ENCODE assay signal across 22 cellular contexts in the genomic region with DNA sequence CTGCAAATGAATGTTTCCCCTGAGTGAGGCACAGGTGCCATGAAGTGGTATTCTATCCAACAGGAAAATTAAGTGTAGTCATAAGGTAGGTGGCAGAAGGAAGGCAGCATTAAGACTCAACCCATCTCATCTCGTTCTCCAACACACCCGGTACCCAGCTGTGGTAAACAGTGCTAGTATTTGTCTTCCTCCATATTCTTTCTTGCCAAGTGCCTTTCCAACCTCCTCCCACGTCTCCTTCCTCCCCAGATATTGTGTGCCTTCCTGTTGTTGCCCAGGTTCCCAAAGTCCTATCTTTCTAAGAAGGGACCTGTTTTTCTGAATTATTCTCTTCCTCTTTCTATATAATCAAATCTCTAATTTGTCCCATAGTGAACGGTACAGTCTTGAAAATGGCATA.
DNase-seq lines count a peak whose midpoint lies in the region; ATAC-seq and TF ChIP-seq lines count a peak whose summit lies in the region.
"Had no signal": no experiment of that assay in that cellular context is flagged by ENCODE, and none has a peak within 500 bp of the region (broad histone marks: within the 10 kb centered on the region; RNA-seq: fewer than 3 reads in every experiment).

No MANE protein-coding gene starts in this region.

- ATAC-seq in HCT116: no peak
- no peak for ATAC-seq in thoracic aorta (ENCODE audit: insufficient number of reproducible peaks, low FRiP score, low read depth)
- ATAC-seq in HG03342 (IDR thresholded peaks at IDR 0.05; ENCODE audit: unreplicated experiment): no peak
- ATAC-seq: activated CD8-positive, alpha-beta T cell treated with anti-CD3 and anti-CD28 coated beads, Interleukin-2, amount 10 ng/mL, durations not matched to agents 7 days and 5 days; activated T-cell treated with anti-CD3 and anti-CD28 coated beads, Interleukin-2, amount 50 U/mL, for 4 hours had no signal

- no peak overlapping the region for H3K9ac ChIP-seq in HCT116 (ENCODE audit: low read length)
- no peak overlapping the region for H3K9ac ChIP-seq in mammary epithelial cell (ENCODE audit: insufficient read depth, low read length)
- H3K9ac ChIP-seq in mesenchymal stem cell (ENCODE audit: low read length): peak overlapping the region; percentile 35
- H3K9ac ChIP-seq: KMS-11 had no signal

- DNase-seq in HCT116 (ENCODE audit: low read depth, low spot score) (no peak), mammary epithelial cell (no peak), mesenchymal stem cell (no peak), thoracic aorta (ENCODE audit: low spot score) (no peak), GM10248 (ENCODE audit: extremely low spot score) (no peak), GOT3 (lab: John Stamatoyannopoulos, UW) (no peak)
- DNase-seq in activated CD4-positive, alpha-beta T cell treated with anti-CD3 and anti-CD28 coated beads, Interleukin-2, amount 50 U/mL, for 4 hours: no peak
- DNase-seq: activated CD8-positive, alpha-beta T cell treated with anti-CD3 and anti-CD28 coated beads, Interleukin-2, amount 10 ng/mL, durations not matched to agents 7 days and 5 days; activated naive CD4-positive, alpha-beta T cell treated with Interleukin-2 at 50 U/mL for 16 hours; activated T-cell treated with anti-CD3 and anti-CD28 coated beads, Interleukin-2, amount 50 U/mL, for 4 hours; CD8-positive, alpha-beta memory T cell; DMS53; effector memory CD4-positive, alpha-beta T cell; GF-D8; immature natural killer cell; NCI-H2081; NCI-H446; RPMI8226; stimulated activated CD8-positive, alpha-beta memory T cell treated with anti-CD3 and anti-CD28 coated beads, Interleukin-4, amount 100 ng/mL, for 48 hours; substantia nigra had no signal

- H2AK5ac ChIP-seq in mesenchymal stem cell (ENCODE audit: low read length, severe bottlenecking): peak overlapping the region; percentile 28

- no peak overlapping the region for H2BK5ac ChIP-seq in mesenchymal stem cell (ENCODE audit: low read depth, low read length, poor library complexity, severe bottlenecking)

- H3K14ac ChIP-seq in mesenchymal stem cell (ENCODE audit: low read length in 2 of 2): no peak overlapping the region

- POLR2A ChIA-PET in HCT116 (lab: Charles Lee) (no interaction called here), GM10248 (lab: Yijun Ruan, JAX) (no interaction called here)

- H3K36me3 ChIP-seq in HCT116 (ENCODE audit: control insufficient read depth in 1 of 2, insufficient read depth in 2 of 2, low read length in 2 of 2) (0 out of 4 replicates have a peak, but pooled peaks cover 2 to 4% of the 10 kb centered on the region in 2 experiments), mammary epithelial cell (ENCODE audit: insufficient read depth, low read length) (peaks cover 26% of the 10 kb centered on the region), mesenchymal stem cell (ENCODE audit: control insufficient read depth in 1 of 2, insufficient read depth in 2 of 2, low read depth in 1 of 2, low read length in 2 of 2) (peaks cover 12 to 33% of the 10 kb centered on the region in 2 experiments), thoracic aorta (peaks cover 7% of the 10 kb centered on the region)

- H4K20me1 ChIP-seq in HCT116 (ENCODE audit: insufficient read depth): no peaks in the 10 kb centered on the region
- no peaks in the 10 kb centered on the region for H4K20me1 ChIP-seq in mammary epithelial cell (ENCODE audit: insufficient read depth, low read length)

- H3K9me2 ChIP-seq in HCT116 (ENCODE audit: insufficient read depth): no peaks in the 10 kb centered on the region

- no peak overlapping the region for H2BK15ac ChIP-seq in mesenchymal stem cell (ENCODE audit: low read depth, poor library complexity, severe bottlenecking)

- H3K23ac ChIP-seq in mesenchymal stem cell (ENCODE audit: low read length in 2 of 2): peak overlapping the region in 1 of 2 experiments; percentile 70

- H3K4me3 ChIP-seq in HCT116 (replicated peaks in 1 of 2; ENCODE audit: low read depth in 1 of 2, low read length in 2 of 2) (0 out of 4 replicates have a peak overlapping the region, but pooled peaks of 1 of the 2 experiments have one; percentile 24), mammary epithelial cell (replicated peaks in 1 of 3; ENCODE audit: insufficient read depth in 1 of 3, low read depth in 2 of 3, low read length in 3 of 3) (no peak overlapping the region), mesenchymal stem cell (ENCODE audit: insufficient read depth in 1 of 2, low read depth in 1 of 2, low read length in 2 of 2) (no peak overlapping the region), thoracic aorta (no peak overlapping the region)

- CTCF ChIA-PET in HCT116 (lab: Charles Lee): interaction anchor here (1.4 kb wide), 1 partner anchor 21 kb away, joined by 4 read pairs; no protein-coding TSS in a partner anchor
- CTCF ChIA-PET in mammary epithelial cell (lab: Charles Lee; ENCODE audit: low non-redundant PET): interaction anchor here (0.7 kb wide), 1 partner anchor 71 kb away, joined by 5 read pairs; no protein-coding TSS in a partner anchor
- CTCF ChIA-PET in GM10248 (lab: Yijun Ruan, JAX): interaction anchor here (0.8 to 1.9 kb wide), 3 partner anchors 9 to 14 kb away, joined by 3 to 5 read pairs (median 3); no protein-coding TSS in a partner anchor

- TF ChIP-seq CTCF in HCT116 (IDR thresholded peaks at IDR 0.05 in 2 of 3, conservative IDR thresholded peaks at IDR 0.05 in 1 of 3; ENCODE audit: borderline replicate concordance in 1 of 3, insufficient read depth in 1 of 3, low read depth in 2 of 3, low read length in 2 of 3) (no peak), mammary epithelial cell (conservative IDR thresholded peaks at IDR 0.05 in 1 of 2, IDR thresholded peaks at IDR 0.05 in 1 of 2; ENCODE audit: extremely low read depth in 1 of 2, insufficient read depth in 1 of 2, low read depth in 1 of 2, low read length in 2 of 2) (no peak), thoracic aorta (IDR thresholded peaks at IDR 0.05) (no peak), GM10248 (IDR thresholded peaks at IDR 0.05; ENCODE audit: control extremely low read depth, extremely low read depth, low read depth, missing control alignments) (no peak)

- WGBS in mammary epithelial cell (ENCODE audit: low coverage, missing lambda C conversion rate): 61% methylated on average over 4 of the region's 4 CpGs
- 95% methylated on average over 4 of the region's 4 CpGs for WGBS in mesenchymal stem cell

- in situ Hi-C loops in mammary epithelial cell (cut with MboI; ENCODE audit: low sequenced_read_pairs in 2 of 2): loop anchor here in 1 of 2 donors (5.0 kb wide), 2 partner anchors 37 to 67 kb away; no protein-coding TSS in a partner anchor

- no peak for TF ChIP-seq POLR2A in HCT116 (IDR thresholded peaks at IDR 0.05; ENCODE audit: borderline replicate concordance, extremely low read depth, insufficient read depth, insufficient read length)

- peak overlapping the region in 1 of 2 experiments; percentile 52 for H3K4ac ChIP-seq in mesenchymal stem cell (ENCODE audit: low read depth in 1 of 2, low read length in 2 of 2)

- no peak overlapping the region for H3K27ac ChIP-seq in HCT116 (ENCODE audit: low read depth, low read length)
- peak overlapping the region; percentile 95 for H3K27ac ChIP-seq in mammary epithelial cell (ENCODE audit: insufficient read depth, low read depth, low read length)
- peak overlapping the region; percentile 91 for H3K27ac ChIP-seq in mesenchymal stem cell (ENCODE audit: low read length, poor library complexity, severe bottlenecking)
- peak overlapping the region; percentile 74 to 87 for H3K27ac ChIP-seq in thoracic aorta
- H3K27ac ChIP-seq: KMS-11 had no signal

- H3K9me3 ChIP-seq in HCT116 (ENCODE audit: control insufficient read depth in 1 of 2, insufficient read depth in 1 of 2, low read depth in 1 of 2, low read length in 2 of 2) (no peaks in the 10 kb centered on the region), mammary epithelial cell (replicated peaks; ENCODE audit: insufficient read depth, low read length) (no peaks in the 10 kb centered on the region), mesenchymal stem cell (ENCODE audit: control insufficient read depth, low read length) (no peaks in the 10 kb centered on the region), thoracic aorta (no peaks in the 10 kb centered on the region)

- RAD21 ChIA-PET in HCT116 (lab: Charles Lee; ENCODE audit: low non-redundant PET in 1 of 2, low total read pairs in 2 of 2, uncharacterized antibody in 2 of 2, unreplicated experiment in 2 of 2): no interaction called here

- H4K91ac ChIP-seq in mesenchymal stem cell (ENCODE audit: low read length): peak overlapping the region; percentile 52

- H3K4me2 ChIP-seq in HCT116 (ENCODE audit: low read length) (peak overlapping the region; percentile 76), mammary epithelial cell (ENCODE audit: insufficient read depth, low read depth, low read length) (no peak overlapping the region), mesenchymal stem cell (ENCODE audit: low read length, poor library complexity, severe bottlenecking) (no peak overlapping the region)
- H3K4me2 ChIP-seq: KMS-11 had no signal

- H3K18ac ChIP-seq in mesenchymal stem cell (ENCODE audit: low read depth in 1 of 2, low read length in 2 of 2): peak overlapping the region; percentile 50 to 71

- H2AFZ ChIP-seq in HCT116 (ENCODE audit: low read depth, low read length, poor library complexity, severe bottlenecking): no peak overlapping the region
- no peak overlapping the region for H2AFZ ChIP-seq in mammary epithelial cell (ENCODE audit: low read depth, low read length)
- H2AFZ ChIP-seq in mesenchymal stem cell (ENCODE audit: low read depth, low read length): no peak overlapping the region

- H2BK120ac ChIP-seq in mesenchymal stem cell (ENCODE audit: low read depth, low read length): no peak overlapping the region

- dilution Hi-C loops in mammary epithelial cell (cut with HindIII; ENCODE audit: low sequenced_read_pairs): no loop called here

- TF ChIP-seq RAD21 in HCT116 (IDR thresholded peaks at IDR 0.05; ENCODE audit: low read depth): no peak

- H3K79me2 ChIP-seq in HCT116 (ENCODE audit: insufficient read depth, low read length) (peaks cover 8% of the 10 kb centered on the region; the same call in 1 of the 2 replicates), mammary epithelial cell (ENCODE audit: insufficient read depth, low read length) (peaks cover 67% of the 10 kb centered on the region)

- H3K79me1 ChIP-seq in mesenchymal stem cell (replicated peaks; ENCODE audit: low read length, poor library complexity, severe bottlenecking): peaks cover 18% of the 10 kb centered on the region

- H2BK12ac ChIP-seq in mesenchymal stem cell (ENCODE audit: low read length in 2 of 2): no peak overlapping the region

- H3K4me1 ChIP-seq in HCT116 (ENCODE audit: control insufficient read depth in 1 of 2, insufficient read depth in 2 of 2, low read length in 2 of 2) (peaks cover 5 to 22% of the 10 kb centered on the region in 2 experiments; a peak in 2 of 4 replicates), mammary epithelial cell (ENCODE audit: insufficient read depth, low read length) (peaks cover 37% of the 10 kb centered on the region), mesenchymal stem cell (ENCODE audit: control insufficient read depth, insufficient read depth, low read depth, low read length) (peaks cover 2% of the 10 kb centered on the region), thoracic aorta (ENCODE audit: control insufficient read depth in 1 of 2, low read depth in 2 of 2) (peaks cover 27 to 80% of the 10 kb centered on the region in 2 donors)

- H3K27me3 ChIP-seq in HCT116 (ENCODE audit: insufficient read depth, low read length) (no peaks in the 10 kb centered on the region), mammary epithelial cell (ENCODE audit: insufficient read depth, low read length) (no peaks in the 10 kb centered on the region), mesenchymal stem cell (ENCODE audit: control insufficient read depth in 1 of 2, insufficient read depth in 1 of 2, low read length in 2 of 2) (no peaks in the 10 kb centered on the region), thoracic aorta (replicated peaks; ENCODE audit: insufficient read depth) (no peaks in the 10 kb centered on the region)

- BruUV-seq in HCT116 (replicated peaks; lab: Mats Ljungman, UMichigan) (no TSS peak), mammary epithelial cell (replicated peaks; lab: Mats Ljungman, UMichigan) (no TSS peak)

- intact Hi-C loops in HCT116 (cut with micrococcal nuclease): no loop called here
- intact Hi-C loops in mammary epithelial cell (cut with micrococcal nuclease): no loop called here

- no peak overlapping the region for H4K8ac ChIP-seq in mesenchymal stem cell (ENCODE audit: low read length)
